21 cellular contexts compared by ENCODE assay signal in the genomic region with DNA sequence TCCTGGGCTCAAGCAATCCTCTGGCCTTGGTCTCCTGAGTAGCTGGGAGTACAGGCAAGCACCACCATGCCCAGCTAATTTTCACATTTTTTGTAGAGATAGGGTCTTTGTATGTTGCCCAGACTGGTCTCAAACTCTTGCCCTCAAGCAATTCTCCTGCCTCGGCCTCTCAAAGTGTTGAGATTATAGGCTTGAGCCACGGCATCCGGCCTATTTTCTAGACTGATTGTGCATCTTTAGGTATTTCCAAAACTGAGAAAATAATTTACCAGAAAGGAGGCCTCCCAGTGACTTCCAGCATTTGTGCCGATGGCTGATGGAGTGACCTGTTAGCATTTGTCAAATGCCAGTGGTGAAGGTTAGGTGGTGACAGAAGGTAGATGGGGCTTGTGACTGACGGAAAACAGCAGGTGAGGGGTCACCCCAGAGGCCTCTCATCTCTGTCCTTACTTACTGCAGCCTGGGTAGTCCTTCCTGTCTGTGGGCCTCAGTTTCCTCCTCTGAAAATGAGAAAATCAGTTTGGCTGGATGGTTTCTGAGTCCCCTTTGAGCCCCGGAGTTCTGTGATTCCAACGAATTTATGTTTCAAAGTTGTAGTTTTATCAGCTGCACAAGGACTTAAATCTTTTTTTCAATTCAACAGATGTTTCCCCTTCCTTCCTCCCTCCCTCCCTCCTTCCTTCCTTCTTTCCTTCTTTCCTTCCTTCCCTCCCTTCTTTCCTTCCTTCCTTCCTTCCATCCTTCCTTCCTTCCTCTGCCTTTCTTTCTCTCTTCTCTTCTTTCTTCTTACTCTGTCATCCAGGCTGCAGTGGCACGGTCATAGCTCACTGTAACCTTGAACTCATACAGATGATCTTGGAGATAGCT. TPM values are rescaled to one million over a fixed set of nuclear protein-coding genes. Genes with fewer than 3 reads are reported as not detected.
A peak's percentile ranks its signal among the peaks of the same experiment; 100 is the strongest.
DNase-seq lines count a peak whose midpoint lies in the region; ATAC-seq and TF ChIP-seq lines count a peak whose summit lies in the region.
"Had no signal": no experiment of that assay in that cellular context is flagged by ENCODE, and none has a peak within 500 bp of the region (broad histone marks: within the 10 kb centered on the region; RNA-seq: fewer than 3 reads in every experiment).

No MANE protein-coding gene starts in this region.

- H3K4me1 ChIP-seq in heart right ventricle, result peaks cover 26 to 66% (median 53%) of the 10 kb centered on the region in 9 donors
- H3K4me1 ChIP-seq in upper lobe of left lung, result peaks cover 23 to 45% (median 30%) of the 10 kb centered on the region in 4 donors

- TF ChIP-seq POLR2A in upper lobe of left lung (IDR thresholded peaks at IDR 0.05), result no peak

- no peak overlapping the region for H3K4me3 ChIP-seq in heart right ventricle
- H3K4me3 ChIP-seq in upper lobe of left lung, result no peak overlapping the region
- H3K4me3 ChIP-seq in MG63, result no peak overlapping the region
- H3K4me3 ChIP-seq: suprapubic skin had no signal

- TF ChIP-seq EP300 in upper lobe of left lung (IDR thresholded peaks at IDR 0.05), result no peak

- H3K36me3 Mint-ChIP-seq in memory B cell, result peaks cover 2% of the 10 kb centered on the region
- H3K36me3 Mint-ChIP-seq: CD8-positive, alpha-beta memory T cell had no signal

- no peak for TF ChIP-seq CTCF in heart right ventricle (IDR thresholded peaks at IDR 0.05)
- no peak for TF ChIP-seq CTCF in VCaP (conservative IDR thresholded peaks at IDR 0.05)
- TF ChIP-seq CTCF in upper lobe of left lung (IDR thresholded peaks at IDR 0.05), result no peak

- H3K27ac Mint-ChIP-seq in memory B cell, result peak overlapping the region; percentile 7
- H3K27ac Mint-ChIP-seq: activated CD4-positive, alpha-beta T cell treated with anti-CD3 and anti-CD28 coated beads, Interleukin-2, amount 10 ng/mL, durations not matched to agents 7 days and 5 days; activated naive CD4-positive, alpha-beta T cell treated with anti-CD3 and anti-CD28 coated beads for 36 hours had no signal

- 72 to 75% methylated on average over 8 of the region's 8 CpGs for WGBS in heart right ventricle, 2 donors
- WGBS in upper lobe of left lung, 2 donors, result 85% methylated on average over 8 of the region's 8 CpGs

- peaks cover 1% of the 10 kb centered on the region for H3K9me3 Mint-ChIP-seq in memory B cell
- H3K9me3 Mint-ChIP-seq: activated CD4-positive, alpha-beta T cell treated with anti-CD3 and anti-CD28 coated beads, Interleukin-2, amount 10 ng/mL, durations not matched to agents 7 days and 5 days; activated naive CD4-positive, alpha-beta T cell treated with anti-CD3 and anti-CD28 coated beads for 36 hours; CD8-positive, alpha-beta memory T cell; neural crest cell had no signal

- H3K4me3 Mint-ChIP-seq in memory B cell, result no peak overlapping the region
- H3K4me3 Mint-ChIP-seq: activated CD4-positive, alpha-beta T cell treated with anti-CD3 and anti-CD28 coated beads, Interleukin-2, amount 10 ng/mL, durations not matched to agents 7 days and 5 days; activated naive CD4-positive, alpha-beta T cell treated with anti-CD3 and anti-CD28 coated beads for 36 hours; CD8-positive, alpha-beta memory T cell; neural crest cell had no signal

- H3K27ac ChIP-seq in heart right ventricle (peak overlapping the region; percentile 81 to 93 (median 86)), VCaP (peak overlapping the region; percentile 98), upper lobe of left lung (peak overlapping the region; percentile 10 to 80 (median 63))
- H3K27ac ChIP-seq: suprapubic skin had no signal

- DNase-seq in heart right ventricle (peak in 1 of 2 donors; percentile 2), left cardiac atrium (no peak), memory B cell (ENCODE audit: low spot score in 2 of 2) (no peak), upper lobe of left lung (no peak), MG63 (no peak), NCI-H748 treated with DMSO at 0.1 percent for 48 hours (lab: John Stamatoyannopoulos, UW) (no peak)
- DNase-seq: activated naive CD4-positive, alpha-beta T cell treated with anti-CD3 and anti-CD28 coated beads for 36 hours; CD8-positive, alpha-beta memory T cell; cortex of kidney; DMS79 treated with DMSO at 0.1 percent for 48 hours; hypothalamus; mesendoderm; MV-4-11; NCI-H187; NCI-H446; T-helper 1 cell had no signal

- H3K9me3 ChIP-seq in heart right ventricle (no peaks in the 10 kb centered on the region), upper lobe of left lung (no peaks in the 10 kb centered on the region), MG63 (peaks cover 5% of the 10 kb centered on the region)
- H3K9me3 ChIP-seq: suprapubic skin had no signal

- H3K4me1 Mint-ChIP-seq in memory B cell, result peaks cover 13% of the 10 kb centered on the region
- H3K4me1 Mint-ChIP-seq: CD8-positive, alpha-beta memory T cell had no signal

- H3K27me3 ChIP-seq in heart right ventricle (no peaks in the 10 kb centered on the region), upper lobe of left lung (no peaks in the 10 kb centered on the region), MG63 (no peaks in the 10 kb centered on the region)
- H3K27me3 ChIP-seq: suprapubic skin had no signal

- H3K36me3 ChIP-seq in heart right ventricle (no peaks in the 10 kb centered on the region), upper lobe of left lung (no peaks in the 10 kb centered on the region), MG63 (no peaks in the 10 kb centered on the region)
- H3K36me3 ChIP-seq: suprapubic skin had no signal

- intact Hi-C loops in heart right ventricle (cut with DNase I) (loop anchor here in 4 of 10 donors (5.0 kb wide), 4 partner anchors 39 to 56 kb away; partner anchors contain the start of gene TGM2 (in 2 of the 4)), left cardiac atrium (cut with DNase I) (no loop called here)

- ATAC-seq in heart right ventricle (no peak), left cardiac atrium (no peak), memory B cell (ENCODE audit: low read depth) (no peak), upper lobe of left lung (ENCODE audit: low FRiP score in 2 of 2) (no peak), HG03432 (IDR thresholded peaks at IDR 0.05; ENCODE audit: unreplicated experiment) (no peak)

- H3K27me3 Mint-ChIP-seq in memory B cell, result no peaks in the 10 kb centered on the region
- H3K27me3 Mint-ChIP-seq: CD8-positive, alpha-beta memory T cell had no signal

RNA-seq across cellular contexts. Expression of gene TGM2, which starts 53.5 kb away (rescaled TPM):
- total RNA-seq in heart right ventricle (100 to 1,000 TPM; 279 to 993 (median 472) TPM), left cardiac atrium (100 to 1,000 TPM; 383 to 695 TPM), upper lobe of left lung (100 to 1,000 TPM in 5 of 6 donors, 10 to 100 TPM in 1; 98.7 to 469 (median 290) TPM)
- polyA plus RNA-seq in heart right ventricle, result 100 to 1,000 TPM; 146 to 475 TPM
- total RNA-seq in MG63 (2014; rRNA removed; shearing (Covaris generic); ENCODE audit: low replicate concordance), result 82.5 and 111 TPM in 2 replicates
- total RNA-seq: activated naive CD4-positive, alpha-beta T cell treated with anti-CD3 and anti-CD28 coated beads for 36 hours; CD8-positive, alpha-beta memory T cell had no signal
- polyA plus RNA-seq: CD8-positive, alpha-beta memory T cell had no signal
